ENCODE assay signal across 25 cellular contexts in genomic region chr15:91517491-91518200, GRCh38.
A peak's percentile ranks its signal among the peaks of the same experiment; 100 is the strongest.
DNase-seq lines count a peak whose midpoint lies in the region; ATAC-seq, FAIRE-seq and TF ChIP-seq lines count a peak whose summit lies in the region.
"Had no signal": no experiment of that assay in that cellular context is flagged by ENCODE, and none has a peak within 500 bp of the region (broad histone marks: within the 10 kb centered on the region; RNA-seq: fewer than 3 reads in every experiment).

No MANE protein-coding gene starts in this region.

- no peak for ATAC-seq in GM21737 (IDR thresholded peaks at IDR 0.05; ENCODE audit: unreplicated experiment)
- ATAC-seq: activated naive CD8-positive, alpha-beta T cell treated with anti-CD3 and anti-CD28 coated beads, Interleukin-2, amount 50 U/mL, for 24 hours; HepG2; natural killer cell had no signal

- no peak overlapping the region for H2BK15ac ChIP-seq in mesendoderm (replicated peaks; ENCODE audit: low read depth)

- no peak overlapping the region for H3K56ac ChIP-seq in mesendoderm (ENCODE audit: low read length)

- no peak overlapping the region for H2AK5ac ChIP-seq in mesendoderm (ENCODE audit: low read length)

- no peak overlapping the region for H3K18ac ChIP-seq in mesendoderm (ENCODE audit: low read length)

- no peak overlapping the region for H3K4me2 ChIP-seq in mesendoderm (ENCODE audit: low read length)

- H3K79me1 ChIP-seq in mesendoderm (ENCODE audit: low read length) = no peaks in the 10 kb centered on the region

- H3K23ac ChIP-seq in mesendoderm (ENCODE audit: low read length) = no peak overlapping the region

- TF ChIP-seq CTCF in Calu3 (IDR thresholded peaks at IDR 0.05; ENCODE audit: unreplicated experiment) (no peak), chondrocyte (IDR thresholded peaks at IDR 0.05) (no peak)

- no peaks in the 10 kb centered on the region for H3K27me3 Mint-ChIP-seq in Calu3 (ENCODE audit: unreplicated experiment)
- no peaks in the 10 kb centered on the region for H3K27me3 Mint-ChIP-seq in chondrocyte (ENCODE audit: low read depth)
- peaks cover 6% of the 10 kb centered on the region for H3K27me3 Mint-ChIP-seq in T-helper 2 cell treated with Interferon-gamma antibody and Interleukin-4, amounts not matched to agents 5 μg/mL and 100 μg/mL, for 36 hours (ENCODE audit: low read depth)
- H3K27me3 Mint-ChIP-seq: activated naive CD8-positive, alpha-beta T cell treated with anti-CD3 and anti-CD28 coated beads, Interleukin-2, amount 50 U/mL, for 24 hours; stimulated activated naive CD8-positive, alpha-beta T cell treated with anti-CD3 and anti-CD28 coated beads, Interleukin-15, Interleukin-2, amounts not matched to agents 100 ng/mL and 50 ng/mL, for 24 hours had no signal

- H3K4ac ChIP-seq in mesendoderm (ENCODE audit: low read depth, low read length) = no peak overlapping the region

- no peak for FAIRE-seq in GM19239 (lab: Jason Lieb, UNC)
- FAIRE-seq: HepG2, kidney had no signal

- H3K79me2 ChIP-seq in mesendoderm (ENCODE audit: control insufficient read depth, insufficient read depth, low read length) = no peaks in the 10 kb centered on the region

- H4K8ac ChIP-seq in mesendoderm (ENCODE audit: low read depth, low read length) = no peak overlapping the region

- no peak overlapping the region for H2BK5ac ChIP-seq in mesendoderm (ENCODE audit: low read length)

- DNase-seq in Calu3 (no peak), MV-4-11 (lab: John Stamatoyannopoulos, UW) (peak; percentile 70), chondrocyte (ENCODE audit: low spot score) (no peak), mesendoderm (peak; percentile 58), GM19239 (ENCODE audit: insufficient read length, low spot score) (no peak), NOMO-1 (lab: John Stamatoyannopoulos, UW; ENCODE audit: unreplicated experiment in 2 of 2) (no peak)
- DNase-seq in T-helper 2 cell treated with Interferon-gamma antibody and Interleukin-4, amounts not matched to agents 5 μg/mL and 100 μg/mL, for 36 hours (ENCODE audit: low spot score) = no peak
- DNase-seq: activated naive CD8-positive, alpha-beta T cell treated with anti-CD3 and anti-CD28 coated beads, Interleukin-2, amount 50 U/mL, for 24 hours; Caco-2; caudate nucleus; effector memory CD4-positive, alpha-beta T cell; H9; hippocampal formation; kidney; natural killer cell; NCI-H1694; posterior cingulate gyrus; RPMI8226; stimulated activated CD4-positive, alpha-beta T cell treated with anti-CD3 and anti-CD28 coated beads, Interleukin-2, amount 100 ng/mL, for 24 hours; transverse colon had no signal

- no peak overlapping the region for H3K4me3 Mint-ChIP-seq in Calu3 (ENCODE audit: low read depth, unreplicated experiment)
- no peak overlapping the region for H3K4me3 Mint-ChIP-seq in chondrocyte (ENCODE audit: unreplicated experiment)
- no peak overlapping the region for H3K4me3 Mint-ChIP-seq in T-helper 2 cell treated with Interferon-gamma antibody and Interleukin-4, amounts not matched to agents 5 μg/mL and 100 μg/mL, for 36 hours
- H3K4me3 Mint-ChIP-seq: activated naive CD8-positive, alpha-beta T cell treated with anti-CD3 and anti-CD28 coated beads, Interleukin-2, amount 50 U/mL, for 24 hours; H9; memory B cell; natural killer cell; stimulated activated naive CD8-positive, alpha-beta T cell treated with anti-CD3 and anti-CD28 coated beads, Interleukin-15, Interleukin-2, amounts not matched to agents 100 ng/mL and 50 ng/mL, for 24 hours had no signal

- peaks cover 3% of the 10 kb centered on the region for H3K9me3 Mint-ChIP-seq in Calu3 (ENCODE audit: low read depth, unreplicated experiment)
- H3K9me3 Mint-ChIP-seq in chondrocyte (ENCODE audit: low read depth) = no peaks in the 10 kb centered on the region
- H3K9me3 Mint-ChIP-seq in T-helper 2 cell treated with Interferon-gamma antibody and Interleukin-4, amounts not matched to agents 5 μg/mL and 100 μg/mL, for 36 hours = no peaks in the 10 kb centered on the region
- H3K9me3 Mint-ChIP-seq: activated naive CD8-positive, alpha-beta T cell treated with anti-CD3 and anti-CD28 coated beads, Interleukin-2, amount 50 U/mL, for 24 hours; activated T-helper 2 cell treated with anti-CD3 and anti-CD28 coated beads, Interferon-gamma antibody, Interleukin-2, Interleukin-4, amounts not matched to agents 10 μg/mL and 5 μg/mL and 100 μg/mL, durations not matched to agents 14 hours and 24 hours and 36 hours; H9; memory B cell; natural killer cell; stimulated activated naive CD8-positive, alpha-beta T cell treated with anti-CD3 and anti-CD28 coated beads, Interleukin-15, Interleukin-2, amounts not matched to agents 100 ng/mL and 50 ng/mL, for 24 hours had no signal

- peak overlapping the region; percentile 6 for H3K27ac Mint-ChIP-seq in Calu3 (ENCODE audit: unreplicated experiment)
- peak overlapping the region; percentile 68 for H3K27ac Mint-ChIP-seq in chondrocyte (ENCODE audit: unreplicated experiment)
- no peak overlapping the region for H3K27ac Mint-ChIP-seq in T-helper 2 cell treated with Interferon-gamma antibody and Interleukin-4, amounts not matched to agents 5 μg/mL and 100 μg/mL, for 36 hours
- H3K27ac Mint-ChIP-seq: activated naive CD8-positive, alpha-beta T cell treated with anti-CD3 and anti-CD28 coated beads, Interleukin-2, amount 50 U/mL, for 24 hours; activated T-helper 2 cell treated with anti-CD3 and anti-CD28 coated beads, Interferon-gamma antibody, Interleukin-2, Interleukin-4, amounts not matched to agents 10 μg/mL and 5 μg/mL and 100 μg/mL, durations not matched to agents 14 hours and 24 hours and 36 hours; H9; memory B cell; natural killer cell; stimulated activated naive CD8-positive, alpha-beta T cell treated with anti-CD3 and anti-CD28 coated beads, Interleukin-15, Interleukin-2, amounts not matched to agents 100 ng/mL and 50 ng/mL, for 24 hours had no signal

- peak overlapping the region; percentile 14 for H2BK120ac ChIP-seq in mesendoderm (ENCODE audit: low read depth, low read length)

- H3K27me3 ChIP-seq in mesendoderm (ENCODE audit: insufficient read depth, low read length, poor library complexity) = no peaks in the 10 kb centered on the region
- H3K27me3 ChIP-seq: transverse colon had no signal

- no peak overlapping the region for H4K5ac ChIP-seq in mesendoderm (ENCODE audit: low read length)

- H3K4me1 ChIP-seq in mesendoderm (ENCODE audit: control insufficient read depth, low read depth, low read length) = peaks cover 6% of the 10 kb centered on the region
- H3K4me1 ChIP-seq: Caco-2 had no signal

- H3K36me3 Mint-ChIP-seq in Calu3 (ENCODE audit: insufficient read depth, unreplicated experiment) (peaks cover 3% of the 10 kb centered on the region), chondrocyte (ENCODE audit: low read depth) (no peaks in the 10 kb centered on the region)
- no peaks in the 10 kb centered on the region for H3K36me3 Mint-ChIP-seq in T-helper 2 cell treated with Interferon-gamma antibody and Interleukin-4, amounts not matched to agents 5 μg/mL and 100 μg/mL, for 36 hours (ENCODE audit: low read depth)
- H3K36me3 Mint-ChIP-seq: memory B cell, natural killer cell had no signal

- intact Hi-C loops in Calu3 (cut with micrococcal nuclease; ENCODE audit: unreplicated experiment) = no loop called here

- no peak overlapping the region for H3K27ac ChIP-seq in mesendoderm (ENCODE audit: low read depth, low read length)
- H3K27ac ChIP-seq: transverse colon had no signal

- no TSS peak for BruUV-seq in Calu3 (replicated peaks; lab: Mats Ljungman, UMichigan)

- H3K36me3 ChIP-seq in mesendoderm (ENCODE audit: control insufficient read depth, insufficient read depth, low read length) = no peaks in the 10 kb centered on the region
- H3K36me3 ChIP-seq: transverse colon had no signal

- H3K4me3 ChIP-seq in mesendoderm (ENCODE audit: low read length) = no peak overlapping the region
- H3K4me3 ChIP-seq: transverse colon had no signal

- WGBS in mesendoderm (ENCODE audit: extremely low coverage, insufficient coverage, low lambda C conversion rate) = no CpG with 5 or more reads among the region's 4 CpGs

- no peak overlapping the region for H3K9ac ChIP-seq in mesendoderm (ENCODE audit: low read length)

- CTCF ChIA-PET in Calu3 (lab: Charles Lee) = no interaction called here

- H3K4me1 Mint-ChIP-seq in Calu3 (ENCODE audit: low read depth, unreplicated experiment) (peaks cover 52% of the 10 kb centered on the region), chondrocyte (ENCODE audit: low read depth) (peaks cover 35% of the 10 kb centered on the region)
- no peaks in the 10 kb centered on the region for H3K4me1 Mint-ChIP-seq in T-helper 2 cell treated with Interferon-gamma antibody and Interleukin-4, amounts not matched to agents 5 μg/mL and 100 μg/mL, for 36 hours (ENCODE audit: low read depth)
- H3K4me1 Mint-ChIP-seq: memory B cell had no signal

Comparison
In these comparisons a context has a peak if more than half of its experiments do, and no peak if none do; other contexts are left out.
1. DNase-seq: peak in MV-4-11 (single experiment) and mesendoderm (single experiment); none in Calu3 (single experiment), chondrocyte (single experiment), GM19239 (single experiment), NOMO-1 (0 of 2) and T-helper 2 cell treated with Interferon-gamma antibody and Interleukin-4, amounts not matched to agents 5 μg/mL and 100 μg/mL, for 36 hours (single experiment).